In the genomic region with DNA sequence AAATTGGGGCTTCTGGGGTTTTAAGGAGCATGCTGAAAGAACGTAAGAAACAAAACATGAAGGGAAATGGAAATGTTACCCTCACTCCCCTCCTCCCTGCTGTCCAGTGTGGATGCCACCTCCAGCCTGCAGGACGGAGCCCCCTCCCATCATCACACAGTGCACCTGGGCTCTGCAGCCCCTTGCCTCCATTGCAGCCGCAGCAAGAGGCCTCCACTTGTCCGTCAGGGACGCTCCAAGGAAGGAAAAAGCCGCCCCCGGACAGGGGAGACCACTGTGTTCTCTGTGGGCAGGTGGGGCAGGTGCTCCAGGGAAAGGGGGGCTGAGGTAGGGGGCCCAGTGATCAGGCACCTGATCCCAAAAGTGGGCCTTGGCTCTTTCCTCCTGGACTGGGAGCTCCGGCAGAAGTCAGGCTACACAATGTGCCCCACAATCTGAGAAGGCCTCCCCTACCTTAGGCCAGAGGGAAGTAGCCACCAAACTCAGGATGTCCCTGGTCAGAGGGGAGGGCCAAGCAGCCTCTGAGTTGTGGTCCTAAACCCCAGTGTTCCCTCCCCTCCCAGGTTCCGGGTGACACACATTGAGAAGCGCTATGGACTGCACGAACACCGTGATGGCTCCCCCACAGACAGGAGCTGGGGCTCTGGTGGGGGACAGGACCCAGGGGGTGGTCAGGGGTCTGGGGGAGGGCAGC, we compare ENCODE assay signal across 15 cellular contexts.
"Had no signal": no experiment of that assay in that cellular context is flagged by ENCODE, and none has a peak within 500 bp of the region (broad histone marks: within the 10 kb centered on the region; RNA-seq: fewer than 3 reads in every experiment).

No MANE protein-coding gene starts in this region.

- H3K4me3 Mint-ChIP-seq: nephron progenitor cell had no signal

- H3K9me3 Mint-ChIP-seq: endodermal cell, immature natural killer cell, nephron progenitor cell had no signal

- H3K27ac ChIP-seq: ascending aorta, gastrocnemius medialis, heart left ventricle, right lobe of liver, stomach, testis, upper lobe of right lung had no signal

- H3K27ac Mint-ChIP-seq: endodermal cell, nephron progenitor cell had no signal

- ATAC-seq: gastrocnemius medialis, heart left ventricle, right lobe of liver, SK-N-SH treated with all-trans-retinoic acid at 6 μM for 48 hours, upper lobe of right lung had no signal

- DNase-seq: activated CD4-positive, alpha-beta T cell treated with anti-CD3 and anti-CD28 coated beads for 4 hours; activated gamma-delta T cell treated with Interleukin-2 at 50 U/mL for 16 hours; activated T-cell treated with anti-CD3 and anti-CD28 coated beads, Interleukin-2, amount 50 U/mL, for 48 hours; endodermal cell; erythroblast; gastrocnemius medialis; heart left ventricle; immature natural killer cell; nephron progenitor cell; right lobe of liver; stomach; testis; upper lobe of right lung had no signal
